2 cellular contexts compared by ENCODE assay signal in genomic region chr11:65307298-65308229, GRCh38.
TF ChIP-seq lines count a peak whose summit lies in the region.

No MANE protein-coding gene starts in this region.

TF ChIP-seq in A549, 52 proteins besides CTCF, POLR2A, EP300 and RAD21:
- no peak for TF ChIP-seq FOSL2 (IDR thresholded peaks at IDR 0.05)
- TF ChIP-seq FOSL2 (CRISPR knock-in tag; IDR thresholded peaks at IDR 0.05), result no peak
- TF ChIP-seq CBX2 (IDR thresholded peaks at IDR 0.05; ENCODE audit: borderline replicate concordance, low read depth), result no peak
- TF ChIP-seq, protein P1, sequence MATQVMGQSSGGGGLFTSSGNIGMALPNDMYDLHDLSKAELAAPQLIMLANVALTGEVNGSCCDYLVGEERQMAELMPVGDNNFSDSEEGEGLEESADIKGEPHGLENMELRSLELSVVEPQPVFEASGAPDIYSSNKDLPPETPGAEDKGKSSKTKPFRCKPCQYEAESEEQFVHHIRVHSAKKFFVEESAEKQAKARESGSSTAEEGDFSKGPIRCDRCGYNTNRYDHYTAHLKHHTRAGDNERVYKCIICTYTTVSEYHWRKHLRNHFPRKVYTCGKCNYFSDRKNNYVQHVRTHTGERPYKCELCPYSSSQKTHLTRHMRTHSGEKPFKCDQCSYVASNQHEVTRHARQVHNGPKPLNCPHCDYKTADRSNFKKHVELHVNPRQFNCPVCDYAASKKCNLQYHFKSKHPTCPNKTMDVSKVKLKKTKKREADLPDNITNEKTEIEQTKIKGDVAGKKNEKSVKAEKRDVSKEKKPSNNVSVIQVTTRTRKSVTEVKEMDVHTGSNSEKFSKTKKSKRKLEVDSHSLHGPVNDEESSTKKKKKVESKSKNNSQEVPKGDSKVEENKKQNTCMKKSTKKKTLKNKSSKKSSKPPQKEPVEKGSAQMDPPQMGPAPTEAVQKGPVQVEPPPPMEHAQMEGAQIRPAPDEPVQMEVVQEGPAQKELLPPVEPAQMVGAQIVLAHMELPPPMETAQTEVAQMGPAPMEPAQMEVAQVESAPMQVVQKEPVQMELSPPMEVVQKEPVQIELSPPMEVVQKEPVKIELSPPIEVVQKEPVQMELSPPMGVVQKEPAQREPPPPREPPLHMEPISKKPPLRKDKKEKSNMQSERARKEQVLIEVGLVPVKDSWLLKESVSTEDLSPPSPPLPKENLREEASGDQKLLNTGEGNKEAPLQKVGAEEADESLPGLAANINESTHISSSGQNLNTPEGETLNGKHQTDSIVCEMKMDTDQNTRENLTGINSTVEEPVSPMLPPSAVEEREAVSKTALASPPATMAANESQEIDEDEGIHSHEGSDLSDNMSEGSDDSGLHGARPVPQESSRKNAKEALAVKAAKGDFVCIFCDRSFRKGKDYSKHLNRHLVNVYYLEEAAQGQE (IDR thresholded peaks at IDR 0.05), result no peak
- no peak for TF ChIP-seq CHD4 (IDR thresholded peaks at IDR 0.05; ENCODE audit: borderline replicate concordance)
- no peak for TF ChIP-seq E2F6 (IDR thresholded peaks at IDR 0.05; ENCODE audit: borderline replicate concordance, low read depth)
- no peak for TF ChIP-seq KDM5A (IDR thresholded peaks at IDR 0.05)
- no peak for TF ChIP-seq RFX5 (IDR thresholded peaks at IDR 0.05)

TF ChIP-seq in H1, 55 proteins besides CTCF, POLR2A, EP300 and RAD21:
- TF ChIP-seq POLR2AphosphoS5 (IDR thresholded peaks at IDR 0.05; ENCODE audit: low read depth, low read length), result 0 out of 2 replicates have a peak, but pooled peaks have one; percentile 17
- no peak for TF ChIP-seq SP1 (IDR thresholded peaks at IDR 0.05; ENCODE audit: low read depth, low read length)
- TF ChIP-seq NANOG (IDR thresholded peaks at IDR 0.05; ENCODE audit: insufficient read depth, low read depth, low read length, poor library complexity, severe bottlenecking), result no peak
- no peak for TF ChIP-seq EGR1 (IDR thresholded peaks at IDR 0.05; ENCODE audit: borderline replicate concordance, low read depth, low read length)
